Comparison of ENCODE assay signal across 17 cellular contexts in genomic region chrX:19576742-19577141, GRCh38.
A peak's percentile ranks its signal among the peaks of the same experiment; 100 is the strongest.
DNase-seq lines count a peak whose midpoint lies in the region; ATAC-seq, FAIRE-seq and TF ChIP-seq lines count a peak whose summit lies in the region.
"Had no signal": no experiment of that assay in that cellular context is flagged by ENCODE, and none has a peak within 500 bp of the region (broad histone marks: within the 10 kb centered on the region; RNA-seq: fewer than 3 reads in every experiment).

No MANE protein-coding gene starts in this region.

- FAIRE-seq in frontal cortex (lab: Jason Lieb, UNC) = no peak
- FAIRE-seq: A204.1, GM18507 had no signal

- no peaks in the 10 kb centered on the region for H3K9me3 ChIP-seq in left ventricle myocardium inferior (replicated peaks)
- no peaks in the 10 kb centered on the region for H3K9me3 ChIP-seq in aorta (ENCODE audit: control insufficient read depth, low read length)

- H3K4me3 ChIP-seq in left ventricle myocardium inferior (no peak overlapping the region), fibroblast of mammary gland (ENCODE audit: control insufficient read depth, low read depth, low read length) (no peak overlapping the region), aorta (ENCODE audit: low read length in 2 of 2) (no peak overlapping the region)
- H3K4me3 ChIP-seq: GM23338 had no signal

- H3K36me3 Mint-ChIP-seq in T-cell = peaks cover 30% of the 10 kb centered on the region
- peaks cover 17% of the 10 kb centered on the region for H3K36me3 Mint-ChIP-seq in activated CD8-positive, alpha-beta memory T cell treated with anti-CD3 and anti-CD28 coated beads, Interleukin-2, amount 10 ng/mL, durations not matched to agents 7 days and 5 days

- intact Hi-C loops in left ventricle myocardium inferior (cut with micrococcal nuclease) (no loop called here), Right ventricle myocardium superior (cut with DNase I) (no loop called here), aorta (cut with DNase I) (no loop called here)

- no peak overlapping the region for H3K4me3 Mint-ChIP-seq in T-cell
- no peak overlapping the region for H3K4me3 Mint-ChIP-seq in activated CD8-positive, alpha-beta memory T cell treated with anti-CD3 and anti-CD28 coated beads, Interleukin-2, amount 10 ng/mL, durations not matched to agents 7 days and 5 days
- H3K4me3 Mint-ChIP-seq: GM23338 had no signal

- H3K9me3 Mint-ChIP-seq in T-cell = no peaks in the 10 kb centered on the region
- H3K9me3 Mint-ChIP-seq in activated CD8-positive, alpha-beta memory T cell treated with anti-CD3 and anti-CD28 coated beads, Interleukin-2, amount 10 ng/mL, durations not matched to agents 7 days and 5 days (ENCODE audit: low read depth) = no peaks in the 10 kb centered on the region
- H3K9me3 Mint-ChIP-seq: GM23338 had no signal

- DNase-seq in left ventricle myocardium inferior (no peak), Right ventricle myocardium superior (no peak), T-cell (no peak), fibroblast of mammary gland (ENCODE audit: low read depth) (peak; percentile 18), aorta (no peak), frontal cortex (ENCODE audit: low spot score in 2 of 2) (no peak)
- DNase-seq in activated CD8-positive, alpha-beta memory T cell treated with anti-CD3 and anti-CD28 coated beads, Interleukin-2, amount 10 ng/mL, durations not matched to agents 7 days and 5 days = no peak
- DNase-seq: DMS 273 treated with DMSO at 0.1 percent for 48 hours, GF-D8, NCI-H1417 treated with DMSO at 0.1 percent for 48 hours, NCI-H2029, NCI-H748 treated with DMSO at 0.1 percent for 48 hours had no signal

- H3K36me3 ChIP-seq in left ventricle myocardium inferior (no peaks in the 10 kb centered on the region), aorta (ENCODE audit: control insufficient read depth in 1 of 2, insufficient read depth in 2 of 2, low read length in 1 of 2) (no peaks in the 10 kb centered on the region)

- H3K27me3 ChIP-seq in left ventricle myocardium inferior (ENCODE audit: low read depth) (no peaks in the 10 kb centered on the region), aorta (ENCODE audit: control insufficient read depth in 1 of 2, insufficient read depth in 2 of 2, low read length in 1 of 2) (no peaks in the 10 kb centered on the region)

- TF ChIP-seq CTCF in left ventricle myocardium inferior (IDR thresholded peaks at IDR 0.05; ENCODE audit: borderline replicate concordance) (no peak), fibroblast of mammary gland (conservative IDR thresholded peaks at IDR 0.05; ENCODE audit: control insufficient read depth, insufficient read depth, low read depth, low read length) (no peak)

- CTCF ChIA-PET in T-cell (lab: Charles Lee) = no interaction called here
- CTCF ChIA-PET in activated CD8-positive, alpha-beta memory T cell treated with anti-CD3 and anti-CD28 coated beads, Interleukin-2, amount 10 ng/mL, durations not matched to agents 7 days and 5 days (lab: Charles Lee) = no interaction called here

- H3K4me1 ChIP-seq in left ventricle myocardium inferior (peaks cover 39% of the 10 kb centered on the region), aorta (ENCODE audit: control insufficient read depth in 1 of 2, insufficient read depth in 2 of 2, low read length in 2 of 2) (no peaks in the 10 kb centered on the region)

- ATAC-seq in Right ventricle myocardium superior (ENCODE audit: poor library complexity) (no peak), T-cell (replicated peaks in 1 of 4) (no peak), aorta (ENCODE audit: low FRiP score) (peak; percentile 49)
- no peak for ATAC-seq in activated CD8-positive, alpha-beta memory T cell treated with anti-CD3 and anti-CD28 coated beads, Interleukin-2, amount 10 ng/mL, durations not matched to agents 7 days and 5 days
- ATAC-seq: GM23338, HCT116 had no signal

- WGBS in aorta, 2 donors = 62 to 78% methylated on average over 2 of the region's 2 CpGs

- peaks cover 0 to 15% (median 6%) of the 10 kb centered on the region in 3 donors for H3K4me1 Mint-ChIP-seq in T-cell
- peaks cover 18% of the 10 kb centered on the region for H3K4me1 Mint-ChIP-seq in activated CD8-positive, alpha-beta memory T cell treated with anti-CD3 and anti-CD28 coated beads, Interleukin-2, amount 10 ng/mL, durations not matched to agents 7 days and 5 days

- H3K27ac ChIP-seq in left ventricle myocardium inferior (replicated peaks) (peak overlapping the region; percentile 75), aorta (ENCODE audit: low read depth in 1 of 2, low read length in 2 of 2) (no peak overlapping the region)
- H3K27ac ChIP-seq: RWPE1 had no signal

- H3K27ac Mint-ChIP-seq in T-cell = peak overlapping the region; percentile 22 to 46
- H3K27ac Mint-ChIP-seq in activated CD8-positive, alpha-beta memory T cell treated with anti-CD3 and anti-CD28 coated beads, Interleukin-2, amount 10 ng/mL, durations not matched to agents 7 days and 5 days = no peak overlapping the region
- H3K27ac Mint-ChIP-seq: GM23338 had no signal

- POLR2A ChIA-PET in T-cell (lab: Charles Lee) = no interaction called here

- H3K27me3 Mint-ChIP-seq in T-cell = no peaks in the 10 kb centered on the region
- no peaks in the 10 kb centered on the region for H3K27me3 Mint-ChIP-seq in activated CD8-positive, alpha-beta memory T cell treated with anti-CD3 and anti-CD28 coated beads, Interleukin-2, amount 10 ng/mL, durations not matched to agents 7 days and 5 days
